8 cellular contexts compared by ENCODE assay signal in genomic region chr20:38730989-38731737, GRCh38. TPM values are rescaled to one million over a fixed set of nuclear protein-coding genes. Genes with fewer than 3 reads are reported as not detected.
DNase-seq lines count a peak whose midpoint lies in the region; ATAC-seq and TF ChIP-seq lines count a peak whose summit lies in the region.

No MANE protein-coding gene starts in this region.

- H3K36me3 ChIP-seq in RWPE2 (ENCODE audit: low read depth) = no peaks in the 10 kb centered on the region
- no peaks in the 10 kb centered on the region for H3K36me3 ChIP-seq in cardiac muscle cell
- H3K36me3 ChIP-seq in upper lobe of right lung = no peaks in the 10 kb centered on the region

- H3K4me3 ChIP-seq in GM12865 (ENCODE audit: low read depth, low read length) = no peak overlapping the region
- H3K4me3 ChIP-seq in Jurkat, Clone E6-1 (ENCODE audit: low read length) = peak overlapping the region; percentile 61
- H3K4me3 ChIP-seq in RWPE2 (ENCODE audit: severe bottlenecking) = no peak overlapping the region
- H3K4me3 ChIP-seq in cardiac muscle cell = peak overlapping the region; percentile 18
- peak overlapping the region; percentile 14 for H3K4me3 ChIP-seq in upper lobe of right lung

- intact Hi-C loops in posterior vena cava (cut with DNase I) (no loop called here), upper lobe of right lung (cut with DNase I) (no loop called here)

- DNase-seq in GM12865 (ENCODE audit: low read depth) (peak; percentile 78), RWPE2 (ENCODE audit: low spot score) (peak; percentile 80), cardiac muscle cell (ENCODE audit: low read depth in 1 of 2, low spot score in 1 of 2) (peak; percentile 64 to 80), posterior vena cava (ENCODE audit: low spot score) (peak; percentile 92), upper lobe of right lung (peak; percentile 86)
- peak; percentile 82 for DNase-seq in Jurkat, Clone E6-1 (ENCODE audit: low read depth, low spot score)
- DNase-seq in activated naive CD4-positive, alpha-beta T cell treated with Interleukin-2 at 50 U/mL for 16 hours = peak; percentile 82

- H3K4me1 ChIP-seq in RWPE2 (ENCODE audit: insufficient read depth, poor library complexity, severe bottlenecking) = no peaks in the 10 kb centered on the region
- no peaks in the 10 kb centered on the region for H3K4me1 ChIP-seq in cardiac muscle cell (ENCODE audit: low read depth)
- peaks cover 12% of the 10 kb centered on the region for H3K4me1 ChIP-seq in upper lobe of right lung

- H3K9me3 ChIP-seq in RWPE2 (ENCODE audit: severe bottlenecking) = no peaks in the 10 kb centered on the region
- H3K9me3 ChIP-seq in cardiac muscle cell (ENCODE audit: low read depth) = no peaks in the 10 kb centered on the region
- no peaks in the 10 kb centered on the region for H3K9me3 ChIP-seq in upper lobe of right lung

- ATAC-seq in RWPE2 (ENCODE audit: low read depth) = peak; percentile 62
- peak; percentile 83 for ATAC-seq in upper lobe of right lung
- ATAC-seq in HG03196 (IDR thresholded peaks at IDR 0.05; ENCODE audit: unreplicated experiment) = no peak

- H3K27ac ChIP-seq in RWPE2 (ENCODE audit: poor library complexity, severe bottlenecking) (no peak overlapping the region), cardiac muscle cell (no peak overlapping the region), upper lobe of right lung (no peak overlapping the region)

- TF ChIP-seq CTCF in GM12865 (IDR thresholded peaks at IDR 0.05; ENCODE audit: insufficient read depth, low read depth, low read length, missing control alignments) = peak; percentile 99
- TF ChIP-seq CTCF in RWPE2 (IDR thresholded peaks at IDR 0.05; ENCODE audit: poor library complexity, severe bottlenecking) = peak; percentile 100
- peak; percentile 99 for TF ChIP-seq CTCF in cardiac muscle cell (IDR thresholded peaks at IDR 0.05; ENCODE audit: low read depth, low read length)
- peak; percentile 98 for TF ChIP-seq CTCF in upper lobe of right lung (IDR thresholded peaks at IDR 0.05)

- H3K27me3 ChIP-seq in RWPE2 (ENCODE audit: insufficient read depth, poor library complexity, severe bottlenecking) = peaks cover 100% of the 10 kb centered on the region
- H3K27me3 ChIP-seq in cardiac muscle cell = peaks cover 84% of the 10 kb centered on the region
- peaks cover 91% of the 10 kb centered on the region for H3K27me3 ChIP-seq in upper lobe of right lung

RNA-seq across cellular contexts. Expression of gene SLC32A1, which starts 6.9 kb away (rescaled TPM):
- polyA plus RNA-seq in Jurkat, Clone E6-1 (2012; ENCODE audit: insufficient read depth, insufficient read length) = not detected
- total RNA-seq in cardiac muscle cell = not detected in 2 replicates
- polyA plus RNA-seq in cardiac muscle cell = not detected in 2 replicates
- total RNA-seq in posterior vena cava = not detected
- not detected for total RNA-seq in upper lobe of right lung

RNA-seq across cellular contexts. Expression of gene ACTR5, which starts 17.1 kb away (rescaled TPM):
- 10.9 TPM for polyA plus RNA-seq in Jurkat, Clone E6-1 (2012; ENCODE audit: insufficient read depth, insufficient read length)
- total RNA-seq in cardiac muscle cell (8.1 and 8.7 TPM in 2 replicates), posterior vena cava (1 to 10 TPM; 5.1 to 5.8 TPM), upper lobe of right lung (7.0 TPM)
- polyA plus RNA-seq in cardiac muscle cell = 6.4 and 9.4 TPM in 2 replicates

Comparison
In these comparisons a context has a peak if more than half of its experiments do, and no peak if none do; other contexts are left out.
1. H3K4me3 ChIP-seq: peak in Jurkat, Clone E6-1 (single experiment), cardiac muscle cell (single experiment) and upper lobe of right lung (single experiment); none in GM12865 (single experiment) and RWPE2 (single experiment).
2. Peak in every context shown above with its lines, with median percentiles within 50 percentile points of each other: DNase-seq and CTCF ChIP-seq.